In genomic region chrX:83860846-83861245, GRCh38 we compare ENCODE assay signal across 39 cellular contexts. TPM values are rescaled to one million over a fixed set of nuclear protein-coding genes. Genes with fewer than 3 reads are reported as not detected.
"Had no signal": no experiment of that assay in that cellular context is flagged by ENCODE, and none has a peak within 500 bp of the region (broad histone marks: within the 10 kb centered on the region; RNA-seq: fewer than 3 reads in every experiment).

Gene CYLC1 (plus strand): TSS chrX:83861146. CDS start chrX:83861183, 37 bp downstream.

- H3K36me3 Mint-ChIP-seq: activated naive CD4-positive, alpha-beta T cell treated with anti-CD3 and anti-CD28 coated beads, Interleukin-2, amount 50 U/mL, for 24 hours; activated naive CD4-positive, alpha-beta T cell treated with anti-CD3 and anti-CD28 coated beads, Interleukin-2, amount 50 U/mL, for 72 hours; activated naive CD8-positive, alpha-beta T cell; activated naive CD8-positive, alpha-beta T cell treated with anti-CD3 and anti-CD28 coated beads for 36 hours; activated naive CD8-positive, alpha-beta T cell treated with anti-CD3 and anti-CD28 coated beads, Interleukin-2, amount 10 ng/mL, durations not matched to agents 7 days and 5 days; brain had no signal

- DNase-seq: activated effector memory CD4-positive, alpha-beta T cell treated with anti-CD3 and anti-CD28 coated beads, Interleukin-2, amount 50 U/mL, for 16 hours; activated effector memory CD4-positive, alpha-beta T cell treated with Interleukin-2 at 50 U/mL for 16 hours; activated gamma-delta T cell; activated gamma-delta T cell treated with Interleukin-2 at 50 U/mL for 16 hours; activated naive CD4-positive, alpha-beta T cell; activated naive CD4-positive, alpha-beta T cell treated with anti-CD3 and anti-CD28 coated beads for 36 hours; activated naive CD4-positive, alpha-beta T cell treated with anti-CD3 and anti-CD28 coated beads, Interleukin-2, amount 50 U/mL, for 16 hours; activated naive CD4-positive, alpha-beta T cell treated with Interleukin-2 at 50 U/mL for 16 hours; activated naive CD8-positive, alpha-beta T cell treated with anti-CD3 and anti-CD28 coated beads for 36 hours; activated naive CD8-positive, alpha-beta T cell treated with anti-CD3 and anti-CD28 coated beads, Interleukin-2, amount 10 ng/mL, durations not matched to agents 7 days and 5 days; activated naive CD8-positive, alpha-beta T cell treated with anti-CD3 and anti-CD28 coated beads, Interleukin-2, amount 50 U/mL, for 24 hours; activated T-cell treated with anti-CD3 and anti-CD28 coated beads, Interleukin-2, amount 50 U/mL, for 1 hour; activated T-cell treated with anti-CD3 and anti-CD28 coated beads, Interleukin-2, amount 50 U/mL, for 24 hours; activated T-cell treated with anti-CD3 and anti-CD28 coated beads, Interleukin-2, amount 50 U/mL, for 4 hours; activated T-cell treated with anti-CD3 and anti-CD28 coated beads, Interleukin-2, amount 50 U/mL, for 48 hours; activated T-cell treated with anti-CD3 and anti-CD28 coated beads, Interleukin-2, amount 50 U/mL, for 72 hours; adrenal gland; amniotic stem cell; amygdala; anterior cingulate cortex; aorta; body of pancreas; brain microvascular endothelial cell; caudate nucleus; central memory CD4-positive, alpha-beta T cell; cerebellar nuclear complex had no signal

- H3K27ac Mint-ChIP-seq: activated naive CD4-positive, alpha-beta T cell treated with anti-CD3 and anti-CD28 coated beads for 36 hours; activated naive CD4-positive, alpha-beta T cell treated with anti-CD3 and anti-CD28 coated beads, Interleukin-2, amount 50 U/mL, for 24 hours; activated naive CD4-positive, alpha-beta T cell treated with anti-CD3 and anti-CD28 coated beads, Interleukin-2, amount 50 U/mL, for 72 hours; activated naive CD8-positive, alpha-beta T cell; activated naive CD8-positive, alpha-beta T cell treated with anti-CD3 and anti-CD28 coated beads for 36 hours; activated naive CD8-positive, alpha-beta T cell treated with anti-CD3 and anti-CD28 coated beads, Interleukin-2, amount 10 ng/mL, durations not matched to agents 7 days and 5 days; activated naive CD8-positive, alpha-beta T cell treated with anti-CD3 and anti-CD28 coated beads, Interleukin-2, amount 50 U/mL, for 24 hours; activated T-cell treated with anti-CD3 and anti-CD28 coated beads, Interleukin-2, amount 50 U/mL, for 24 hours; activated T-cell treated with anti-CD3 and anti-CD28 coated beads, Interleukin-2, amount 50 U/mL, for 72 hours; activated T-helper 1 cell treated with anti-CD3 and anti-CD28 coated beads, Interleukin-12 subunit alpha, Interleukin-12 subunit beta, Interleukin-2, Interleukin-4 antibody, amounts not matched to agents 30 ng/mL and 10 ng/mL and 1 ng/mL, durations not matched to agents 14 hours and 24 hours and 36 hours; activated T-helper 17 cell treated with anti-CD3 and anti-CD28 coated beads, Interleukin-2, amount 50 U/mL, for 72 hours; activated T-helper 2 cell treated with anti-CD3 and anti-CD28 coated beads, Interferon-gamma antibody, Interleukin-2, Interleukin-4, amounts not matched to agents 10 μg/mL and 5 μg/mL and 100 μg/mL, durations not matched to agents 14 hours and 24 hours and 36 hours; brain had no signal

- H3K27me3 ChIP-seq: ascending aorta, body of pancreas, brain microvascular endothelial cell, cardiac muscle cell had no signal

- H3K4me3 ChIP-seq: adrenal gland, ascending aorta, body of pancreas, breast epithelium, cardiac muscle cell had no signal

- H3K36me3 ChIP-seq: adrenal gland, ascending aorta, brain microvascular endothelial cell, breast epithelium, cardiac muscle cell had no signal

- H3K27me3 Mint-ChIP-seq: activated naive CD4-positive, alpha-beta T cell treated with anti-CD3 and anti-CD28 coated beads, Interleukin-2, amount 50 U/mL, for 24 hours; activated naive CD8-positive, alpha-beta T cell; activated naive CD8-positive, alpha-beta T cell treated with anti-CD3 and anti-CD28 coated beads for 36 hours; activated naive CD8-positive, alpha-beta T cell treated with anti-CD3 and anti-CD28 coated beads, Interleukin-2, amount 10 ng/mL, durations not matched to agents 7 days and 5 days; activated naive CD8-positive, alpha-beta T cell treated with anti-CD3 and anti-CD28 coated beads, Interleukin-2, amount 50 U/mL, for 24 hours; activated T-helper 17 cell treated with anti-CD3 and anti-CD28 coated beads, Interleukin-2, amount 50 U/mL, for 72 hours; brain; central memory CD8-positive, alpha-beta T cell had no signal

- H3K4me1 ChIP-seq: adrenal gland, ascending aorta, body of pancreas, breast epithelium had no signal

- FAIRE-seq: bronchial epithelial cell had no signal

- H3K9me3 Mint-ChIP-seq: activated naive CD8-positive, alpha-beta T cell treated with anti-CD3 and anti-CD28 coated beads for 36 hours; activated naive CD8-positive, alpha-beta T cell treated with anti-CD3 and anti-CD28 coated beads, Interleukin-2, amount 10 ng/mL, durations not matched to agents 7 days and 5 days; activated T-helper 1 cell treated with anti-CD3 and anti-CD28 coated beads, Interleukin-12 subunit alpha, Interleukin-12 subunit beta, Interleukin-2, Interleukin-4 antibody, amounts not matched to agents 30 ng/mL and 10 ng/mL and 1 ng/mL, durations not matched to agents 14 hours and 24 hours and 36 hours had no signal

- H3K27ac ChIP-seq: adrenal gland, ascending aorta, body of pancreas, brain microvascular endothelial cell, breast epithelium, cardiac muscle cell had no signal

- H3K4me1 Mint-ChIP-seq: activated naive CD4-positive, alpha-beta T cell treated with anti-CD3 and anti-CD28 coated beads, Interleukin-2, amount 50 U/mL, for 24 hours; activated naive CD8-positive, alpha-beta T cell treated with anti-CD3 and anti-CD28 coated beads for 36 hours; activated naive CD8-positive, alpha-beta T cell treated with anti-CD3 and anti-CD28 coated beads, Interleukin-2, amount 10 ng/mL, durations not matched to agents 7 days and 5 days; activated naive CD8-positive, alpha-beta T cell treated with anti-CD3 and anti-CD28 coated beads, Interleukin-2, amount 50 U/mL, for 24 hours; activated T-helper 17 cell treated with anti-CD3 and anti-CD28 coated beads, Interleukin-2, amount 50 U/mL, for 72 hours; brain; central memory CD8-positive, alpha-beta T cell had no signal

- H3K9me3 ChIP-seq: adrenal gland, ascending aorta, body of pancreas had no signal

- H3K4me3 Mint-ChIP-seq: activated naive CD4-positive, alpha-beta T cell treated with anti-CD3 and anti-CD28 coated beads for 36 hours; activated naive CD4-positive, alpha-beta T cell treated with anti-CD3 and anti-CD28 coated beads, Interleukin-2, amount 50 U/mL, for 24 hours; activated naive CD8-positive, alpha-beta T cell; activated naive CD8-positive, alpha-beta T cell treated with anti-CD3 and anti-CD28 coated beads for 36 hours; activated naive CD8-positive, alpha-beta T cell treated with anti-CD3 and anti-CD28 coated beads, Interleukin-2, amount 10 ng/mL, durations not matched to agents 7 days and 5 days; activated naive CD8-positive, alpha-beta T cell treated with anti-CD3 and anti-CD28 coated beads, Interleukin-2, amount 50 U/mL, for 24 hours; activated T-cell treated with anti-CD3 and anti-CD28 coated beads, Interleukin-2, amount 50 U/mL, for 24 hours; activated T-cell treated with anti-CD3 and anti-CD28 coated beads, Interleukin-2, amount 50 U/mL, for 4 hours; activated T-cell treated with anti-CD3 and anti-CD28 coated beads, Interleukin-2, amount 50 U/mL, for 72 hours; activated T-helper 1 cell treated with anti-CD3 and anti-CD28 coated beads, Interleukin-12 subunit alpha, Interleukin-12 subunit beta, Interleukin-2, Interleukin-4 antibody, amounts not matched to agents 30 ng/mL and 10 ng/mL and 1 ng/mL, durations not matched to agents 14 hours and 24 hours and 36 hours; activated T-helper 17 cell treated with anti-CD3 and anti-CD28 coated beads, Interleukin-2, amount 50 U/mL, for 72 hours; brain; central memory CD8-positive, alpha-beta T cell had no signal

RNA-seq across cellular contexts. Expression of gene CYLC1, which starts in this region (rescaled TPM):
- polyA plus RNA-seq: adipose tissue, adrenal gland, aorta, cardiac muscle cell had no signal
